8 cellular contexts compared by ENCODE assay signal in genomic region chr5:149961186-149961685, GRCh38. TPM values are rescaled to one million over a fixed set of nuclear protein-coding genes. Genes with fewer than 3 reads are reported as not detected.
DNase-seq lines count a peak whose midpoint lies in the region; ATAC-seq, FAIRE-seq and TF ChIP-seq lines count a peak whose summit lies in the region.

No MANE protein-coding gene starts in this region.

- H2AFZ ChIP-seq in GM12878 (ENCODE audit: control insufficient read depth, low read depth, low read length) = peak overlapping the region; percentile 72

- peak overlapping the region; percentile 88 for H3K4me3 Mint-ChIP-seq in stimulated activated naive CD8-positive, alpha-beta T cell treated with anti-CD3 and anti-CD28 coated beads, Interleukin-15, Interleukin-2, amounts not matched to agents 100 ng/mL and 50 ng/mL, for 24 hours

- in situ Hi-C loops in GM12878 (cut with MboI) = no loop called here

- H3K9me3 Mint-ChIP-seq in stimulated activated naive CD8-positive, alpha-beta T cell treated with anti-CD3 and anti-CD28 coated beads, Interleukin-15, Interleukin-2, amounts not matched to agents 100 ng/mL and 50 ng/mL, for 24 hours = no peaks in the 10 kb centered on the region

- intact Hi-C loops in GM12878 (cut with micrococcal nuclease; ENCODE audit: unreplicated experiment) = loop anchor here (2.0 to 10.0 kb wide), 2 partner anchors 40 to 226 kb away; partner anchors contain the start of genes HMGXB3, PPARGC1B and TIGD6

- FAIRE-seq in GM12878 (lab: Jason Lieb, UNC) = no peak

- no peaks in the 10 kb centered on the region for H3K79me2 ChIP-seq in GM12878 (ENCODE audit: control insufficient read depth, insufficient read depth, low read length)

- no TSS peak for BruUV-seq in GM12878 (replicated peaks; lab: Mats Ljungman, UMichigan)

- no peaks in the 10 kb centered on the region for H3K27me3 ChIP-seq in GM12878 (replicated peaks in 1 of 2; ENCODE audit: control insufficient read depth in 2 of 2, insufficient read depth in 2 of 2, low read length in 1 of 2)

- H3K36me3 ChIP-seq in GM12878 (ENCODE audit: control insufficient read depth in 2 of 2, insufficient read depth in 2 of 2, low read length in 1 of 2) = no peaks in the 10 kb centered on the region
- no peaks in the 10 kb centered on the region for H3K36me3 ChIP-seq in urinary bladder (ENCODE audit: insufficient read depth)

- TF ChIP-seq EP300 in GM12878 (IDR thresholded peaks at IDR 0.05; ENCODE audit: borderline replicate concordance in 1 of 2, control insufficient read depth in 1 of 2, low read depth in 2 of 2, low read length in 2 of 2) = no peak

- H3K9ac ChIP-seq in GM12878 (ENCODE audit: control insufficient read depth, insufficient read depth, low read length) = peak overlapping the region; percentile 78

- no peak for DNase-seq in stimulated activated naive CD8-positive, alpha-beta T cell treated with anti-CD3 and anti-CD28 coated beads, Interleukin-15, Interleukin-2, amounts not matched to agents 100 U/mL and 50 U/mL, for 24 hours
- DNase-seq in GM12878 (ENCODE audit: low read depth, low spot score) (no peak), medulla oblongata (ENCODE audit: extremely low spot score) (peak; percentile 7), germinal center (ENCODE audit: low spot score) (no peak), COLO829 (ENCODE audit: low spot score) (no peak)

- ATAC-seq in stimulated activated naive CD8-positive, alpha-beta T cell treated with anti-CD3 and anti-CD28 coated beads, Interleukin-15, Interleukin-2, amounts not matched to agents 100 U/mL and 50 U/mL, for 24 hours = no peak
- ATAC-seq in GM12878 (no peak), GM21529 (IDR thresholded peaks at IDR 0.05; ENCODE audit: unreplicated experiment) (no peak)

- RAD21 ChIA-PET in GM12878 (lab: Charles Lee; ENCODE audit: unreplicated experiment) = interaction anchor here (0.8 to 4.7 kb wide), 6 partner anchors 11 to 321 kb away, joined by 3 to 53 read pairs (median 4); no protein-coding TSS in a partner anchor

- peaks cover 4% of the 10 kb centered on the region for H3K36me3 Mint-ChIP-seq in stimulated activated naive CD8-positive, alpha-beta T cell treated with anti-CD3 and anti-CD28 coated beads, Interleukin-15, Interleukin-2, amounts not matched to agents 100 ng/mL and 50 ng/mL, for 24 hours (ENCODE audit: low read depth)

- SMC1A ChIA-PET in GM12878 (lab: Charles Lee; ENCODE audit: uncharacterized antibody, unreplicated experiment) = interaction anchor here (0.8 to 2.7 kb wide), 15 partner anchors 10 to 324 kb away, joined by 3 to 20 read pairs (median 5); no protein-coding TSS in a partner anchor

- POLR2A ChIA-PET in GM12878 (lab: Charles Lee) = interaction anchor here (0.8 to 2.1 kb wide), 5 partner anchors 39 to 159 kb away, joined by 3 to 6 read pairs (median 4); partner anchors contain the start of genes HMGXB3 and TIGD6

- 14% methylated on average over 23 of the region's 23 CpGs for WGBS in GM12878 (ENCODE audit: insufficient coverage, insufficient replicate concordance, low lambda C conversion rate, missing lambda C conversion rate)
- 12% methylated on average over 23 of the region's 23 CpGs for WGBS in urinary bladder

- no peaks in the 10 kb centered on the region for H3K9me3 ChIP-seq in GM12878 (replicated peaks; ENCODE audit: control insufficient read depth, insufficient read depth, low read length)

- TF ChIP-seq RAD21 in GM12878 (IDR thresholded peaks at IDR 0.05; ENCODE audit: insufficient read depth, low read depth, low read length) = no peak

- H3K4me1 ChIP-seq in GM12878 (ENCODE audit: control insufficient read depth, insufficient read depth, low read length) (peaks cover 12% of the 10 kb centered on the region), urinary bladder (ENCODE audit: insufficient read depth) (no peaks in the 10 kb centered on the region)

- no peaks in the 10 kb centered on the region for H3K27me3 Mint-ChIP-seq in stimulated activated naive CD8-positive, alpha-beta T cell treated with anti-CD3 and anti-CD28 coated beads, Interleukin-15, Interleukin-2, amounts not matched to agents 100 ng/mL and 50 ng/mL, for 24 hours

- peak overlapping the region; percentile 87 for H3K4me2 ChIP-seq in GM12878 (ENCODE audit: control insufficient read depth, insufficient read depth)

- no peak overlapping the region for H3K27ac Mint-ChIP-seq in stimulated activated naive CD8-positive, alpha-beta T cell treated with anti-CD3 and anti-CD28 coated beads, Interleukin-15, Interleukin-2, amounts not matched to agents 100 ng/mL and 50 ng/mL, for 24 hours

- H3K27ac ChIP-seq in GM12878 (ENCODE audit: control insufficient read depth, insufficient read depth) (0 out of 2 replicates have a peak overlapping the region, but pooled peaks have one; percentile 13), urinary bladder (ENCODE audit: low read depth) (peak overlapping the region; percentile 46)

- CTCF ChIA-PET in GM12878 (lab: Yijun Ruan, JAX) = interaction anchor here (0.7 to 6.6 kb wide), 23 partner anchors 9 to 344 kb away, joined by 3 to 59 read pairs (median 4); no protein-coding TSS in a partner anchor

- no peaks in the 10 kb centered on the region for H4K20me1 ChIP-seq in GM12878 (ENCODE audit: control insufficient read depth, insufficient read depth)

- TF ChIP-seq POLR2A in GM12878 (IDR thresholded peaks at IDR 0.05; ENCODE audit: low read depth, low read length) = no peak

- H3K4me1 Mint-ChIP-seq in stimulated activated naive CD8-positive, alpha-beta T cell treated with anti-CD3 and anti-CD28 coated beads, Interleukin-15, Interleukin-2, amounts not matched to agents 100 ng/mL and 50 ng/mL, for 24 hours (ENCODE audit: low read depth) = peaks cover 31% of the 10 kb centered on the region

- TF ChIP-seq CTCF in GM12878 (IDR thresholded peaks at IDR 0.05 in 2 of 3, conservative IDR thresholded peaks at IDR 0.05 in 1 of 3; ENCODE audit: control insufficient read depth in 2 of 3, extremely low read depth in 1 of 3, insufficient read depth in 1 of 3, low read depth in 3 of 3, low read length in 3 of 3) = no peak

- peak overlapping the region; percentile 67 for H3K4me3 ChIP-seq in GM12878
- H3K4me3 ChIP-seq in urinary bladder (ENCODE audit: low read depth, low read length) = peak overlapping the region; percentile 76

RNA-seq across cellular contexts. Expression of gene SLC26A2, which starts 0.7 kb away (rescaled TPM):
- 7.6 and 9.6 TPM in 2 replicates for total RNA-seq in GM12878 (2013; cell fraction: nucleolus; rRNA removed)
- total RNA-seq in GM12878 (2014; rRNA removed) (6.3 and 7.6 TPM in 2 replicates), GM12878 (2014; rRNA removed; fragmentation: Illumina TruSeq; extraction: Trizol) (5.8 and 6.4 TPM in 2 replicates), GM12878 (2021) (5.7 and 6.1 TPM in 2 replicates), urinary bladder (34.9 TPM)
- 1.3 TPM for polyA plus RNA-seq in GM12878 (2011; ENCODE audit: low read depth)
- polyA plus RNA-seq in GM12878 (2011; rRNA removed) (4.3 and 5.9 TPM in 2 replicates), GM12878 (2014; fragmentation: Illumina TruSeq; extraction: Trizol) (5.0 and 6.5 TPM in 2 replicates), GM12878 (2014; fragmentation: Nextera tagmentation; extraction: Ambion mirVana) (1 to 10 TPM; 1.7 to 1.9 TPM), GM12878 (2014; rRNA removed) (2.8 and 2.9 TPM in 2 replicates), GM12878 (2016; fragmentation: Nextera tagmentation; extraction: Ambion mirVana) (1 to 10 TPM; 3.4 to 4.2 TPM), urinary bladder (5.0 TPM)
- polyA plus RNA-seq in GM12878 (2011; cell fraction: cytosol; rRNA removed) = 1.9 and 2.2 TPM in 2 replicates
- polyA plus RNA-seq in GM12878 (2011; cell fraction: nucleus; rRNA removed) = 1.6 and 1.9 TPM in 2 replicates
- 1.6 TPM in 2 replicates for polyA plus RNA-seq in GM12878 (2012)
- 8.1 and 14.2 TPM in 2 replicates for polyA minus RNA-seq in GM12878 (2011; rRNA and poly(A)+ RNA removed)
- 2.5 and 5.2 TPM in 2 replicates for polyA minus RNA-seq in GM12878 (2011; cell fraction: cytosol; rRNA and poly(A)+ RNA removed)
- polyA minus RNA-seq in GM12878 (2011; cell fraction: nucleus; rRNA and poly(A)+ RNA removed) = 2.9 and 3.2 TPM in 2 replicates

RNA-seq across cellular contexts. Expression of gene PDE6A, which starts 16.6 kb away (rescaled TPM):
- total RNA-seq in GM12878 (2013; cell fraction: nucleolus; rRNA removed) = not detected in 2 replicates
- total RNA-seq in GM12878 (2014; rRNA removed) (not detected in 2 replicates), GM12878 (2014; rRNA removed; fragmentation: Illumina TruSeq; extraction: Trizol) (not detected in 2 replicates), GM12878 (2021) (not detected in 2 replicates), urinary bladder (0.05 TPM)
- not detected for polyA plus RNA-seq in GM12878 (2011; ENCODE audit: low read depth)
- polyA plus RNA-seq in GM12878 (2011; rRNA removed) (not detected in 2 replicates), GM12878 (2014; fragmentation: Illumina TruSeq; extraction: Trizol) (not detected in 2 replicates), GM12878 (2014; fragmentation: Nextera tagmentation; extraction: Ambion mirVana) (not detected), GM12878 (2014; rRNA removed) (0.03 TPM in 1 of 2 replicates, not detected in the other), GM12878 (2016; fragmentation: Nextera tagmentation; extraction: Ambion mirVana) (under 1 TPM; 0.05 to 0.26 TPM), urinary bladder (0.01 TPM)
- polyA plus RNA-seq in GM12878 (2011; cell fraction: cytosol; rRNA removed) = not detected in 2 replicates
- polyA plus RNA-seq in GM12878 (2011; cell fraction: nucleus; rRNA removed) = not detected in 2 replicates
- 0.03 TPM in 1 of 2 replicates, not detected in the other for polyA plus RNA-seq in GM12878 (2012)
- polyA minus RNA-seq in GM12878 (2011; rRNA and poly(A)+ RNA removed) = not detected in 2 replicates
- polyA minus RNA-seq in GM12878 (2011; cell fraction: cytosol; rRNA and poly(A)+ RNA removed) = not detected in 2 replicates
- polyA minus RNA-seq in GM12878 (2011; cell fraction: nucleus; rRNA and poly(A)+ RNA removed) = not detected in 2 replicates

RNA-seq across cellular contexts. Expression of gene TIGD6, which starts 39.2 kb away (rescaled TPM):
- 8.5 and 8.9 TPM in 2 replicates for total RNA-seq in GM12878 (2013; cell fraction: nucleolus; rRNA removed)
- total RNA-seq in GM12878 (2014; rRNA removed) = 3.4 and 3.7 TPM in 2 replicates
- 2.6 and 2.7 TPM in 2 replicates for total RNA-seq in GM12878 (2014; rRNA removed; fragmentation: Illumina TruSeq; extraction: Trizol)
- 2.2 and 2.9 TPM in 2 replicates for total RNA-seq in GM12878 (2021)
- polyA plus RNA-seq in GM12878 (2011; ENCODE audit: low read depth) = 2.6 TPM
- polyA plus RNA-seq in GM12878 (2011; rRNA removed) = 3.2 and 3.7 TPM in 2 replicates
- 2.8 and 4.0 TPM in 2 replicates for polyA plus RNA-seq in GM12878 (2011; cell fraction: cytosol; rRNA removed)
- 3.0 and 5.2 TPM in 2 replicates for polyA plus RNA-seq in GM12878 (2011; cell fraction: nucleus; rRNA removed)
- 2.5 and 3.0 TPM in 2 replicates for polyA plus RNA-seq in GM12878 (2012)
- 2.6 and 3.5 TPM in 2 replicates for polyA plus RNA-seq in GM12878 (2014; fragmentation: Illumina TruSeq; extraction: Trizol)
- 1 to 10 TPM in 1 of 2 experiments, under 1 TPM in 1; 0.84 to 1.1 TPM for polyA plus RNA-seq in GM12878 (2014; fragmentation: Nextera tagmentation; extraction: Ambion mirVana)
- polyA plus RNA-seq in GM12878 (2014; rRNA removed) = 2.7 and 3.3 TPM in 2 replicates
- polyA plus RNA-seq in GM12878 (2016; fragmentation: Nextera tagmentation; extraction: Ambion mirVana) = 1 to 10 TPM; 4.0 to 4.1 TPM
- 6.9 and 8.8 TPM in 2 replicates for polyA minus RNA-seq in GM12878 (2011; rRNA and poly(A)+ RNA removed)
- polyA minus RNA-seq in GM12878 (2011; cell fraction: cytosol; rRNA and poly(A)+ RNA removed) = 0.83 and 2.1 TPM in 2 replicates
- polyA minus RNA-seq in GM12878 (2011; cell fraction: nucleus; rRNA and poly(A)+ RNA removed) = 5.1 and 7.5 TPM in 2 replicates
- 4.8 TPM for total RNA-seq in urinary bladder
- polyA plus RNA-seq in urinary bladder = 4.1 TPM

RNA-seq across cellular contexts. Expression of gene HMGXB3, which starts 39.3 kb away (rescaled TPM):
- total RNA-seq in GM12878 (2013; cell fraction: nucleolus; rRNA removed) = 99.4 and 101 TPM in 2 replicates
- total RNA-seq in GM12878 (2014; rRNA removed) = 33.7 and 34.6 TPM in 2 replicates
- total RNA-seq in GM12878 (2014; rRNA removed; fragmentation: Illumina TruSeq; extraction: Trizol) = 25.4 and 26.2 TPM in 2 replicates
- total RNA-seq in GM12878 (2021) = 34.9 and 38.1 TPM in 2 replicates
- polyA plus RNA-seq in GM12878 (2011; ENCODE audit: low read depth) = 15.0 TPM
- polyA plus RNA-seq in GM12878 (2011; rRNA removed) = 37.6 and 42.2 TPM in 2 replicates
- polyA plus RNA-seq in GM12878 (2011; cell fraction: cytosol; rRNA removed) = 42.5 and 47.4 TPM in 2 replicates
- polyA plus RNA-seq in GM12878 (2011; cell fraction: nucleus; rRNA removed) = 69.6 and 86.9 TPM in 2 replicates
- 19.5 and 22.3 TPM in 2 replicates for polyA plus RNA-seq in GM12878 (2012)
- polyA plus RNA-seq in GM12878 (2014; fragmentation: Illumina TruSeq; extraction: Trizol) = 28.6 and 30.8 TPM in 2 replicates
- 1 to 10 TPM in 1 of 2 experiments, under 1 TPM in 1; 1.00 to 1.8 TPM for polyA plus RNA-seq in GM12878 (2014; fragmentation: Nextera tagmentation; extraction: Ambion mirVana)
- 39.3 and 40.1 TPM in 2 replicates for polyA plus RNA-seq in GM12878 (2014; rRNA removed)
- 10 to 100 TPM; 16.8 to 18.4 TPM for polyA plus RNA-seq in GM12878 (2016; fragmentation: Nextera tagmentation; extraction: Ambion mirVana)
- polyA minus RNA-seq in GM12878 (2011; rRNA and poly(A)+ RNA removed) = 40.4 and 59.5 TPM in 2 replicates
- polyA minus RNA-seq in GM12878 (2011; cell fraction: cytosol; rRNA and poly(A)+ RNA removed) = 16.3 and 17.4 TPM in 2 replicates
- 34.2 and 49.2 TPM in 2 replicates for polyA minus RNA-seq in GM12878 (2011; cell fraction: nucleus; rRNA and poly(A)+ RNA removed)
- total RNA-seq in urinary bladder = 24.3 TPM
- polyA plus RNA-seq in urinary bladder = 16.3 TPM
